Comparison of ENCODE assay signal across 8 cellular contexts in genomic region chr9:2837915-2838314, GRCh38. TPM values are rescaled to one million over a fixed set of nuclear protein-coding genes. Genes with fewer than 3 reads are reported as not detected.
DNase-seq lines count a peak whose midpoint lies in the region; ATAC-seq and TF ChIP-seq lines count a peak whose summit lies in the region.

No MANE protein-coding gene starts in this region.

- CTCF ChIA-PET in HCT116 (lab: Charles Lee) = no interaction called here

- intact Hi-C loops in HCT116 (cut with micrococcal nuclease) = no loop called here

- TF ChIP-seq CTCF in HCT116 (IDR thresholded peaks at IDR 0.05 in 2 of 3, conservative IDR thresholded peaks at IDR 0.05 in 1 of 3; ENCODE audit: borderline replicate concordance in 1 of 3, insufficient read depth in 1 of 3, low read depth in 2 of 3, low read length in 2 of 3) (peak in 2 of 3 experiments; percentile 8 to 40; a peak in 2 of 6 replicates), RWPE2 (IDR thresholded peaks at IDR 0.05; ENCODE audit: poor library complexity, severe bottlenecking) (peak; percentile 52), foreskin keratinocyte (conservative IDR thresholded peaks at IDR 0.05) (peak; percentile 45)

- RAD21 ChIA-PET in HCT116 (lab: Charles Lee; ENCODE audit: low non-redundant PET in 1 of 2, low total read pairs in 2 of 2, uncharacterized antibody in 2 of 2, unreplicated experiment in 2 of 2) = no interaction called here

- POLR2A ChIA-PET in HCT116 (lab: Charles Lee) = no interaction called here

- H3K4me3 ChIP-seq in HCT116 (replicated peaks in 1 of 2; ENCODE audit: low read depth in 1 of 2, low read length in 2 of 2) (no peak overlapping the region), RWPE2 (ENCODE audit: severe bottlenecking) (no peak overlapping the region), skeletal muscle tissue (ENCODE audit: low read length in 3 of 3) (peak overlapping the region in 1 of 3 donors; percentile 38)

- no peaks in the 10 kb centered on the region for H3K27me3 ChIP-seq in HCT116 (ENCODE audit: insufficient read depth, low read length)
- H3K27me3 ChIP-seq in RWPE2 (ENCODE audit: insufficient read depth, poor library complexity, severe bottlenecking) = no peaks in the 10 kb centered on the region
- H3K27me3 ChIP-seq in foreskin keratinocyte = no peaks in the 10 kb centered on the region
- H3K27me3 ChIP-seq in skeletal muscle tissue (ENCODE audit: control insufficient read depth in 3 of 3, insufficient read depth in 3 of 3, low read length in 3 of 3) = no peaks in the 10 kb centered on the region

- no peaks in the 10 kb centered on the region for H3K9me2 ChIP-seq in HCT116 (ENCODE audit: insufficient read depth)

- TF ChIP-seq RAD21 in HCT116 (IDR thresholded peaks at IDR 0.05; ENCODE audit: low read depth) = peak; percentile 34; the same call in 1 of the 2 replicates

- H4K20me1 ChIP-seq in HCT116 (ENCODE audit: insufficient read depth) = peaks cover 44% of the 10 kb centered on the region; the same call in 1 of the 2 replicates

- no peak for TF ChIP-seq POLR2A in HCT116 (IDR thresholded peaks at IDR 0.05; ENCODE audit: borderline replicate concordance, extremely low read depth, insufficient read depth, insufficient read length)

- H3K4me2 ChIP-seq in HCT116 (ENCODE audit: low read length) = no peak overlapping the region

- H3K9ac ChIP-seq in HCT116 (ENCODE audit: low read length) = no peak overlapping the region
- no peak overlapping the region for H3K9ac ChIP-seq in skeletal muscle tissue (ENCODE audit: low read depth in 1 of 3, low read length in 3 of 3)

- no peak overlapping the region for H2AFZ ChIP-seq in HCT116 (ENCODE audit: low read depth, low read length, poor library complexity, severe bottlenecking)

- peaks cover 100% of the 10 kb centered on the region for H3K79me2 ChIP-seq in HCT116 (ENCODE audit: insufficient read depth, low read length)

- no peak for ATAC-seq in HCT116
- no peak for ATAC-seq in RWPE2 (ENCODE audit: low read depth)
- peak; percentile 37 for ATAC-seq in foreskin keratinocyte
- ATAC-seq in HG02970 (IDR thresholded peaks at IDR 0.05; ENCODE audit: low FRiP score, unreplicated experiment) = no peak

- H3K9me3 ChIP-seq in HCT116 (ENCODE audit: control insufficient read depth in 1 of 2, insufficient read depth in 1 of 2, low read depth in 1 of 2, low read length in 2 of 2) (no peaks in the 10 kb centered on the region), RWPE2 (ENCODE audit: severe bottlenecking) (no peaks in the 10 kb centered on the region), skeletal muscle tissue (ENCODE audit: control insufficient read depth in 3 of 3, low read length in 3 of 3) (no peaks in the 10 kb centered on the region)

- H3K36me3 ChIP-seq in HCT116 (ENCODE audit: control insufficient read depth in 1 of 2, insufficient read depth in 2 of 2, low read length in 2 of 2) (peaks cover 26 to 35% of the 10 kb centered on the region in 2 experiments), RWPE2 (ENCODE audit: low read depth) (peaks cover 59% of the 10 kb centered on the region), skeletal muscle tissue (ENCODE audit: control insufficient read depth in 3 of 3, insufficient read depth in 3 of 3, low read length in 3 of 3) (peaks cover 5 to 25% (median 24%) of the 10 kb centered on the region in 3 donors)

- H3K27ac ChIP-seq in HCT116 (ENCODE audit: low read depth, low read length) (no peak overlapping the region), RWPE2 (ENCODE audit: poor library complexity, severe bottlenecking) (no peak overlapping the region), foreskin keratinocyte (no peak overlapping the region), skeletal muscle tissue (ENCODE audit: low read depth, low read length) (peak overlapping the region; percentile 28)

- BruUV-seq in HCT116 (replicated peaks; lab: Mats Ljungman, UMichigan) = no TSS peak

- H3K4me1 ChIP-seq in HCT116 (ENCODE audit: control insufficient read depth in 1 of 2, insufficient read depth in 2 of 2, low read length in 2 of 2) (peaks cover 6 to 11% of the 10 kb centered on the region in 2 experiments; a peak in 3 of 4 replicates), RWPE2 (ENCODE audit: insufficient read depth, poor library complexity, severe bottlenecking) (peaks cover 5% of the 10 kb centered on the region), foreskin keratinocyte (peaks cover 5% of the 10 kb centered on the region), skeletal muscle tissue (ENCODE audit: control insufficient read depth in 3 of 3, insufficient read depth in 3 of 3, low read length in 3 of 3) (peaks cover 8 to 31% (median 16%) of the 10 kb centered on the region in 3 donors)

- DNase-seq in HCT116 (ENCODE audit: low read depth, low spot score) = no peak
- no peak for DNase-seq in RWPE2 (ENCODE audit: low spot score)
- no peak for DNase-seq in foreskin keratinocyte
- no peak for DNase-seq in T1000 (lab: John Stamatoyannopoulos, UW)
- no peak for DNase-seq in KG1 (lab: John Stamatoyannopoulos, UW)
- no peak for DNase-seq in activated CD8-positive, alpha-beta memory T cell treated with anti-CD3 and anti-CD28 coated beads for 24 hours

TF ChIP-seq in HCT116, 20 proteins besides CTCF, POLR2A, EP300 and RAD21:
- TF ChIP-seq EGR1 (IDR thresholded peaks at IDR 0.05; ENCODE audit: low read depth) (no peak), CEBPB (IDR thresholded peaks at IDR 0.05; ENCODE audit: low read depth) (no peak), ELF1 (IDR thresholded peaks at IDR 0.05; ENCODE audit: borderline replicate concordance, low read depth) (no peak), MAX (IDR thresholded peaks at IDR 0.05) (no peak), POLR2AphosphoS5 (IDR thresholded peaks at IDR 0.05; ENCODE audit: low read depth, low read length) (no peak), EZH2phosphoT487 (IDR thresholded peaks at IDR 0.05; ENCODE audit: borderline replicate concordance) (no peak), SP1 (IDR thresholded peaks at IDR 0.05; ENCODE audit: low read depth) (no peak), EZH2 (IDR thresholded peaks at IDR 0.05) (no peak), ZFX (IDR thresholded peaks at IDR 0.05) (no peak), SRF (IDR thresholded peaks at IDR 0.05; ENCODE audit: low read depth) (no peak), CBX3 (IDR thresholded peaks at IDR 0.05; ENCODE audit: low read depth) (no peak), YY1 (IDR thresholded peaks at IDR 0.05; ENCODE audit: extremely low read depth, insufficient replicate concordance, low read depth, low read length) (no peak)
- TF ChIP-seq, protein P1, sequence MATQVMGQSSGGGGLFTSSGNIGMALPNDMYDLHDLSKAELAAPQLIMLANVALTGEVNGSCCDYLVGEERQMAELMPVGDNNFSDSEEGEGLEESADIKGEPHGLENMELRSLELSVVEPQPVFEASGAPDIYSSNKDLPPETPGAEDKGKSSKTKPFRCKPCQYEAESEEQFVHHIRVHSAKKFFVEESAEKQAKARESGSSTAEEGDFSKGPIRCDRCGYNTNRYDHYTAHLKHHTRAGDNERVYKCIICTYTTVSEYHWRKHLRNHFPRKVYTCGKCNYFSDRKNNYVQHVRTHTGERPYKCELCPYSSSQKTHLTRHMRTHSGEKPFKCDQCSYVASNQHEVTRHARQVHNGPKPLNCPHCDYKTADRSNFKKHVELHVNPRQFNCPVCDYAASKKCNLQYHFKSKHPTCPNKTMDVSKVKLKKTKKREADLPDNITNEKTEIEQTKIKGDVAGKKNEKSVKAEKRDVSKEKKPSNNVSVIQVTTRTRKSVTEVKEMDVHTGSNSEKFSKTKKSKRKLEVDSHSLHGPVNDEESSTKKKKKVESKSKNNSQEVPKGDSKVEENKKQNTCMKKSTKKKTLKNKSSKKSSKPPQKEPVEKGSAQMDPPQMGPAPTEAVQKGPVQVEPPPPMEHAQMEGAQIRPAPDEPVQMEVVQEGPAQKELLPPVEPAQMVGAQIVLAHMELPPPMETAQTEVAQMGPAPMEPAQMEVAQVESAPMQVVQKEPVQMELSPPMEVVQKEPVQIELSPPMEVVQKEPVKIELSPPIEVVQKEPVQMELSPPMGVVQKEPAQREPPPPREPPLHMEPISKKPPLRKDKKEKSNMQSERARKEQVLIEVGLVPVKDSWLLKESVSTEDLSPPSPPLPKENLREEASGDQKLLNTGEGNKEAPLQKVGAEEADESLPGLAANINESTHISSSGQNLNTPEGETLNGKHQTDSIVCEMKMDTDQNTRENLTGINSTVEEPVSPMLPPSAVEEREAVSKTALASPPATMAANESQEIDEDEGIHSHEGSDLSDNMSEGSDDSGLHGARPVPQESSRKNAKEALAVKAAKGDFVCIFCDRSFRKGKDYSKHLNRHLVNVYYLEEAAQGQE (IDR thresholded peaks at IDR 0.05; ENCODE audit: low read depth) = no peak

RNA-seq across cellular contexts. Expression of gene PUM3, which starts 6.0 kb away (rescaled TPM):
- 57.3 TPM for total RNA-seq in HCT116 (2021; ENCODE audit: unreplicated experiment)
- 12.4 and 16.7 TPM in 2 replicates for polyA plus RNA-seq in HCT116 (2012)
- 78.2 and 88.1 TPM in 2 replicates for total RNA-seq in foreskin keratinocyte
- 59.5 and 77.5 TPM in 2 replicates for polyA plus RNA-seq in foreskin keratinocyte
- total RNA-seq in skeletal muscle tissue = 30.8 TPM
